In the genomic region with DNA sequence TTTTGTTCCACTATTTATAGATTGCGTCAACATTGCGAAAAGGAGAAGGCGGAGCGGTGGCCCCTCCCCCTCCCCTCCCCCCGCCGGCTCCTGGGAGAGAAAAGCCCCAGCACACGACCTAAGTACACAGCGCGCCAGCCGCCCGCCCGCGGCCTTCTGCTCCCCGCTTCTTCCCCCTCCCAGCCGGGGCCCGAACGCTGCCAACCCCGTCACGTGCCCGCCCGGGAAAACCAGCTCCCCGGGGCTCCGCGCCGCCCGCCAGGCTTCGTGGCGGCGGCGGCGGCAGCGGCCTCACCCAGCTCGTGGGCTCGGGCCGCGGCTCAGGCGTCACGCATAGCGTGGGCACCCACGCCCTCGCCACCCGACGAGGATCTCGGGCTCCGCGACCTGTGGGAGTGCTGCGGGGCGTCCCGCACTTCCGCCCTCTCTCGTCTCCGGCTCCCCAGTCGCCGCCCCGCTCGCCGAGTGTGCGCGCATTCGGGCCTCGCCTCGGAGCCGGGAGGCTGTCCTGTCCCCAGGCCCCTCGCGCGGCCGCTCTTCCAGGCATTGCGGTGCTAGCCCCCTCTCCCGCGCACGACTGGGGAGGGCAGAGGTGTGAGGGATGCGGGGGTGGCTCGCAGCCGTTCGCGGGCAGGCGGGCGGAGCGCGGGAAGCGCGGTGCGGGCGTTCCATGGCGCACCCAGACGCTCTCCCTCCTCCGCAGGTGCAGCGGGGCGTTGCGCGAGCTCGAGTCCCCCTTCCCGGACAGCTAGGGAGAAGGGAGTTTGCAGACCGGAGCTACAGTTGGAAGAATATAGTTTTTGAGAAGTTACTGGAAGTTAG, we compare ENCODE assay signal across 8 cellular contexts.
DNase-seq lines count a peak whose midpoint lies in the region; ATAC-seq and TF ChIP-seq lines count a peak whose summit lies in the region.

No MANE protein-coding gene starts in this region.

- peak overlapping the region; percentile 81 for H3K27ac Mint-ChIP-seq in nephron progenitor cell
- peak overlapping the region; percentile 87 to 95 for H3K27ac Mint-ChIP-seq in stimulated activated naive CD8-positive, alpha-beta T cell treated with anti-CD3 and anti-CD28 coated beads, Interleukin-15, amount 100 ng/mL, for 72 hours

- H3K36me3 Mint-ChIP-seq in nephron progenitor cell (ENCODE audit: low read depth): peaks cover 1% of the 10 kb centered on the region

- H3K9me3 Mint-ChIP-seq in nephron progenitor cell: no peaks in the 10 kb centered on the region
- H3K9me3 Mint-ChIP-seq in stimulated activated naive CD8-positive, alpha-beta T cell treated with anti-CD3 and anti-CD28 coated beads, Interleukin-15, amount 100 ng/mL, for 72 hours: no peaks in the 10 kb centered on the region

- peak overlapping the region; percentile 84 for H3K4me3 ChIP-seq in NB4 (ENCODE audit: low read depth, low read length)
- H3K4me3 ChIP-seq in fibroblast of villous mesenchyme (ENCODE audit: low read depth, low read length): peak overlapping the region; percentile 91

- ATAC-seq in GM21526 (IDR thresholded peaks at IDR 0.05; ENCODE audit: low FRiP score, unreplicated experiment): peak; percentile 20
- ATAC-seq in stimulated activated naive CD8-positive, alpha-beta T cell treated with anti-CD3 and anti-CD28 coated beads, Interleukin-15, amount 100 ng/mL, for 72 hours: peak; percentile 52

- TF ChIP-seq CTCF in NB4 (IDR thresholded peaks at IDR 0.05; ENCODE audit: low read depth, low read length): no peak
- TF ChIP-seq CTCF in fibroblast of villous mesenchyme (IDR thresholded peaks at IDR 0.05; ENCODE audit: insufficient read depth, low read depth, low read length): no peak
- no peak for TF ChIP-seq CTCF in nephron progenitor cell (IDR thresholded peaks at IDR 0.05)

- H3K4me3 Mint-ChIP-seq in nephron progenitor cell: peak overlapping the region; percentile 82
- H3K4me3 Mint-ChIP-seq in stimulated activated naive CD8-positive, alpha-beta T cell treated with anti-CD3 and anti-CD28 coated beads, Interleukin-15, amount 100 ng/mL, for 72 hours: peak overlapping the region; percentile 79 to 93

- peaks cover 59% of the 10 kb centered on the region for H3K4me1 Mint-ChIP-seq in nephron progenitor cell
- H3K4me1 Mint-ChIP-seq in stimulated activated naive CD8-positive, alpha-beta T cell treated with anti-CD3 and anti-CD28 coated beads, Interleukin-15, amount 100 ng/mL, for 72 hours: peaks cover 66% of the 10 kb centered on the region

- peak; percentile 68 for TF ChIP-seq POLR2A in NB4 (IDR thresholded peaks at IDR 0.05; ENCODE audit: extremely low read depth, insufficient read length)

- DNase-seq in AG20443 (ENCODE audit: low spot score) (peak; percentile 91), NB4 (ENCODE audit: low read depth) (peak; percentile 98), SIG-M5 treated with dmso at 0.1 percent for 504 hours (lab: John Stamatoyannopoulos, UW; ENCODE audit: unreplicated experiment) (peak; percentile 97), fibroblast of villous mesenchyme (ENCODE audit: low read depth) (peak; percentile 89), nephron progenitor cell (peak; percentile 77)
- peak; percentile 56 to 78 (median 69) for DNase-seq in activated naive CD4-positive, alpha-beta T cell (lab: John Stamatoyannopoulos, UW)
- DNase-seq in stimulated activated naive CD8-positive, alpha-beta T cell treated with anti-CD3 and anti-CD28 coated beads, Interleukin-15, amount 100 ng/mL, for 72 hours: peak in 1 of 2 donors; percentile 73

- H3K27me3 Mint-ChIP-seq in nephron progenitor cell (ENCODE audit: low read depth, poor library complexity): peaks cover 76% of the 10 kb centered on the region
- peaks cover 48% of the 10 kb centered on the region for H3K27me3 Mint-ChIP-seq in stimulated activated naive CD8-positive, alpha-beta T cell treated with anti-CD3 and anti-CD28 coated beads, Interleukin-15, amount 100 ng/mL, for 72 hours
